8 cellular contexts compared by ENCODE assay signal in the genomic region with DNA sequence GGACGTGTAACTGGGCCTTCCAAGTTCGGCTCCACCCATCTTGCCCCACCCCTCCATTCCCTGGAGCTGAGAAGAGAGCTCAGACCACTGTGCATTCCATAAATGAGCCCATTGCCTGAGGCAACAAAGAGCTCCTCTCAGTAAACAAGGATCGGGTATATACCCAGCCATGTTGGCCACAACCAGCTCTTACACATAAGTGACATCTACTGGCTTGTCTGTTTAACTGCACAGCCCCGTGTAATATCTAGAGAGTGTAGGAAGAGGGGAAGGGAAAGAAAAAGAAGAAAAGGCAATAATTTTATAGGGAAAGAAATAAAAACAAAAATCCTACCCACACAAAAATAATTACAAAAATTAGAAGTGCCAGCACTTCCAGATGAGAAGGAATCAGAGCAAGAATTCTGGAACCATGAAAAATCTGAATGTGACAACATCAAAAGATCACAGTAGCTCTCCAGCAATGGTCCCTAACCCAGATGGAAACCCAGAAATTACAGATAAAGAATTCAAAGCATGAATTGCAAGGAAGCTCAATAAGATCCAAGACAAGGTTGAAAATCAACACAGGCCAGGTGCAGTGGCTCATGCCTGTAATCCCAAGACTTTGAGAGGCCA.
A peak's percentile ranks its signal among the peaks of the same experiment; 100 is the strongest.
DNase-seq lines count a peak whose midpoint lies in the region; ATAC-seq, FAIRE-seq and TF ChIP-seq lines count a peak whose summit lies in the region.

No MANE protein-coding gene starts in this region.

- H2BK5ac ChIP-seq in H1 (ENCODE audit: low read depth, low read length) = no peak overlapping the region

- no peak for TF ChIP-seq POLR2A in H1 (IDR thresholded peaks at IDR 0.05; ENCODE audit: control extremely low read depth in 1 of 2, low read depth in 2 of 2, low read length in 2 of 2)

- peak; percentile 71 to 76 for TF ChIP-seq RAD21 in H1 (IDR thresholded peaks at IDR 0.05 in 1 of 2, conservative IDR thresholded peaks at IDR 0.05 in 1 of 2; ENCODE audit: low read depth in 2 of 2, low read length in 2 of 2)

- H2BK20ac ChIP-seq in H1 (ENCODE audit: low read length) = no peak overlapping the region

- H3K27ac ChIP-seq in WERI-Rb-1 = no peak overlapping the region
- no peak overlapping the region for H3K27ac ChIP-seq in H1 (ENCODE audit: low read depth, low read length)

- no peaks in the 10 kb centered on the region for H3K4me1 ChIP-seq in H1 (replicated peaks in 1 of 4; ENCODE audit: control insufficient read depth in 3 of 4, insufficient read depth in 4 of 4, low read length in 3 of 4)

- no peak overlapping the region for H3K27ac Mint-ChIP-seq in osteocyte (ENCODE audit: unreplicated experiment)

- H3K23me2 ChIP-seq in H1 (ENCODE audit: low read depth, low read length) = no peaks in the 10 kb centered on the region

- TF ChIP-seq CTCF in BJ (IDR thresholded peaks at IDR 0.05; ENCODE audit: insufficient read depth, low read depth, low read length) (peak; percentile 52), WERI-Rb-1 (IDR thresholded peaks at IDR 0.05; ENCODE audit: low read depth, low read length) (peak; percentile 31), H1 (IDR thresholded peaks at IDR 0.05; ENCODE audit: control extremely low read depth in 1 of 3, insufficient read depth in 1 of 3, low read depth in 1 of 3, low read length in 3 of 3) (peak in 2 of 3 experiments; percentile 32 to 45; a peak in 3 of 4 replicates), osteocyte (IDR thresholded peaks at IDR 0.05) (peak; percentile 46)

- H3K4me3 Mint-ChIP-seq in osteocyte (ENCODE audit: unreplicated experiment) = no peak overlapping the region

- no peak overlapping the region for H2BK15ac ChIP-seq in H1 (ENCODE audit: low read length)

- H3K4me3 ChIP-seq in BJ (ENCODE audit: low read depth, low read length) (no peak overlapping the region), WERI-Rb-1 (ENCODE audit: low read depth, low read length) (no peak overlapping the region), H1 (ENCODE audit: extremely low read depth in 1 of 4, insufficient read depth in 2 of 4, low read depth in 3 of 4, low read length in 4 of 4) (no peak overlapping the region)

- no peak overlapping the region for H2AK5ac ChIP-seq in H1 (ENCODE audit: low read depth, low read length)

- H3K56ac ChIP-seq in H1 (replicated peaks; ENCODE audit: insufficient read length, low read depth, low read length) = no peak overlapping the region

- H3K27me3 Mint-ChIP-seq in osteocyte (ENCODE audit: unreplicated experiment) = no peaks in the 10 kb centered on the region

- no peaks in the 10 kb centered on the region for H3K9me3 ChIP-seq in WERI-Rb-1 (ENCODE audit: severe bottlenecking)
- H3K9me3 ChIP-seq in H1 (ENCODE audit: insufficient read depth in 2 of 2, low read depth in 1 of 2, low read length in 1 of 2) = peaks cover 12% of the 10 kb centered on the region in 2 experiments

- DNase-seq in BJ (ENCODE audit: low read depth) (no peak), LHCN-M2 (ENCODE audit: low read depth) (peak; percentile 64), WERI-Rb-1 (no peak), H1 (ENCODE audit: low read depth in 1 of 2, low spot score in 2 of 2) (no peak), osteocyte (ENCODE audit: extremely low spot score, unreplicated experiment) (no peak), NCI-H2107 (lab: John Stamatoyannopoulos, UW) (no peak)

- H3K23ac ChIP-seq in H1 (ENCODE audit: insufficient read length) = no peak overlapping the region

- no peaks in the 10 kb centered on the region for H3K79me1 ChIP-seq in H1 (ENCODE audit: low read depth, low read length)

- H3K36me3 ChIP-seq in BJ (ENCODE audit: control insufficient read depth, insufficient read depth, low read length) (no peaks in the 10 kb centered on the region), WERI-Rb-1 (no peaks in the 10 kb centered on the region), H1 (ENCODE audit: control insufficient read depth in 2 of 4, insufficient read depth in 4 of 4, low read length in 3 of 4) (no peaks in the 10 kb centered on the region)

- H4K8ac ChIP-seq in H1 (ENCODE audit: extremely low read depth, insufficient read depth, low read length) = no peak overlapping the region

- H3K4ac ChIP-seq in H1 (replicated peaks; ENCODE audit: insufficient read length, low read depth, low read length) = no peak overlapping the region

- POLR2A ChIA-PET in BJ (lab: Charles Lee) (no interaction called here), H1 (lab: Charles Lee; ENCODE audit: partially characterized antibody) (interaction anchor here (0.7 kb wide), 1 partner anchor 415 kb away, joined by 3 read pairs; no protein-coding TSS in a partner anchor)

- no peak overlapping the region for H3K14ac ChIP-seq in H1 (ENCODE audit: insufficient read length)

- H3K9ac ChIP-seq in H1 (replicated peaks in 1 of 4; ENCODE audit: extremely low read depth in 1 of 4, low read depth in 3 of 4, low read length in 3 of 4) = no peak overlapping the region

- H2AFZ ChIP-seq in H1 (ENCODE audit: low read length) = no peak overlapping the region

- H3K79me2 ChIP-seq in H1 (ENCODE audit: control insufficient read depth in 1 of 2, insufficient read depth in 2 of 2, low read length in 2 of 2) = no peaks in the 10 kb centered on the region

- no peaks in the 10 kb centered on the region for H3K36me3 Mint-ChIP-seq in osteocyte (ENCODE audit: unreplicated experiment)

- ATAC-seq in GM18907 (IDR thresholded peaks at IDR 0.05; ENCODE audit: unreplicated experiment) (peak; percentile 62), HG02678 (IDR thresholded peaks at IDR 0.05; ENCODE audit: unreplicated experiment) (no peak)

- no peak overlapping the region for H4K91ac ChIP-seq in H1 (replicated peaks; ENCODE audit: insufficient read length, low read length)

- no peak for TF ChIP-seq EP300 in H1 (IDR thresholded peaks at IDR 0.05; ENCODE audit: borderline replicate concordance in 1 of 2, low read depth in 2 of 2, low read length in 2 of 2)

- no peak overlapping the region for H4K5ac ChIP-seq in H1 (ENCODE audit: insufficient read length, low read depth, low read length)

- no peak overlapping the region for H2BK120ac ChIP-seq in H1 (replicated peaks; ENCODE audit: low read depth, low read length)

- CTCF ChIA-PET in BJ (lab: Yijun Ruan, JAX) (interaction anchor here (0.5 to 3.2 kb wide), 13 partner anchors 15 to 375 kb away, joined by 3 to 32 read pairs (median 3); no protein-coding TSS in a partner anchor), H1 (lab: Charles Lee; ENCODE audit: partially characterized antibody) (interaction anchor here (0.6 to 2.3 kb wide), 19 partner anchors 10 to 453 kb away, joined by 3 to 18 read pairs (median 4); no protein-coding TSS in a partner anchor)

- no peaks in the 10 kb centered on the region for H4K20me1 ChIP-seq in H1 (replicated peaks in 1 of 2; ENCODE audit: control insufficient read depth in 1 of 2, insufficient read depth in 2 of 2, low read length in 2 of 2)

- peak; percentile 19 for FAIRE-seq in H1 (lab: Jason Lieb, UNC)

- H3K27me3 ChIP-seq in BJ (ENCODE audit: control insufficient read depth, insufficient read depth, low read length) = no peaks in the 10 kb centered on the region
- peaks cover 10% of the 10 kb centered on the region for H3K27me3 ChIP-seq in WERI-Rb-1 (ENCODE audit: insufficient read depth, low read depth, severe bottlenecking)
- H3K27me3 ChIP-seq in H1 (replicated peaks in 1 of 4; ENCODE audit: control insufficient read depth in 3 of 4, extremely low read depth in 1 of 4, insufficient read depth in 3 of 4, low read length in 3 of 4) = no peaks in the 10 kb centered on the region

- H2BK12ac ChIP-seq in H1 (ENCODE audit: low read depth, low read length) = no peak overlapping the region

- no peak overlapping the region for H3K18ac ChIP-seq in H1 (ENCODE audit: extremely low read depth, low read length)

- H3K4me1 Mint-ChIP-seq in osteocyte (ENCODE audit: unreplicated experiment) = peaks cover 25% of the 10 kb centered on the region

- WGBS in H1 (ENCODE audit: extremely low coverage in 1 of 2, insufficient coverage in 1 of 2, insufficient read length in 1 of 2, insufficient replicate concordance in 2 of 2, low coverage in 1 of 2, low lambda C conversion rate in 2 of 2, missing lambda C conversion rate in 1 of 2), 2 experiments = 85% methylated on average over 4 of the region's 4 CpGs; no CpG with 5 or more reads in 1 of the 2 experiments

- peaks cover 18% of the 10 kb centered on the region for H3K9me3 Mint-ChIP-seq in osteocyte (ENCODE audit: unreplicated experiment)

- no peak overlapping the region for H3K4me2 ChIP-seq in H1 (ENCODE audit: insufficient read depth in 1 of 2, low read depth in 2 of 2, low read length in 2 of 2)

TF ChIP-seq in H1, 55 proteins besides CTCF, POLR2A, EP300 and RAD21:
- no peak for TF ChIP-seq EGR1 (IDR thresholded peaks at IDR 0.05; ENCODE audit: borderline replicate concordance, low read depth, low read length)
- 0 out of 2 replicates have a peak, but pooled peaks have one; percentile 15 for TF ChIP-seq YY1 (IDR thresholded peaks at IDR 0.05; ENCODE audit: low read depth, low read length)
